Comparison of ENCODE assay signal across 1 cellular context in genomic region chrX:48996969-48997368, GRCh38.
TF ChIP-seq lines count a peak whose summit lies in the region.

No MANE protein-coding gene starts in this region.

TF ChIP-seq in GM12878, 131 proteins besides CTCF, POLR2A, EP300 and RAD21:
- TF ChIP-seq PAX5 (IDR thresholded peaks at IDR 0.05; ENCODE audit: borderline replicate concordance, low read depth, low read length) (no peak), REST (IDR thresholded peaks at IDR 0.05; ENCODE audit: low read depth, low read length) (peak; percentile 86)
